Comparison of ENCODE assay signal across 6 cellular contexts in the genomic region with DNA sequence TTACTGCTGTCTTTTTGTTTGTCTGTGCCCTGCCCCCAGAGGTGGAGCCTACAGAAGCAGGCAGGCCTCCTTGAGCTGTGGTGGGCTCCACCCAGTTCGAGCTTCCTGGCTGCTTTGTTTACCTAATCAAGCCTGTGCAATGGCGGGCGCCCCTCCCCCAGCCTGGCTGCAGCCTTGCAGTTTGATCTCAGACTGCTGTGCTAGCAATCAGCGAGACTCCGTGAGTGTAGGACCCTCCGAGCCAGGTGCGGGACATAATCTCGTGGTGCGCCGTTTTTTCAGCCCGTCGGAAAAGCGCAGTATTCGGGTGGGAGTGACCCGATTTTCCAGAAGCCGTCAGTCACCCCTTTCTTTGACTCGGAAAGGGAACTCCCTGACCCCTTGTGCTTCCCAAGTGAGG.
DNase-seq lines count a peak whose midpoint lies in the region; ATAC-seq and TF ChIP-seq lines count a peak whose summit lies in the region.
"Not testable (repeated sequence)": the region's sequence is repeated elsewhere in the genome, so short reads cannot be mapped to it uniquely, and the experiment has no call there.

No MANE protein-coding gene starts in this region.

- H3K27me3 ChIP-seq in H7 (ENCODE audit: control insufficient read depth, insufficient read depth, low read length); NT2/D1 (ENCODE audit: insufficient read depth, insufficient read length); neuronal stem cell (ENCODE audit: control insufficient read depth in 3 of 3, insufficient read depth in 3 of 3, low read depth in 1 of 3, low read length in 3 of 3): not testable (repeated sequence)

- not testable (repeated sequence) for H3K4me2 ChIP-seq in neuronal stem cell (ENCODE audit: insufficient read depth, low read length, poor library complexity, severe bottlenecking)

- not testable (repeated sequence) for ATAC-seq in Right ventricle myocardium inferior; memory B cell (ENCODE audit: low read depth)

- not testable (repeated sequence) for H3K18ac ChIP-seq in neuronal stem cell (ENCODE audit: low read length)

- H3K4me1 Mint-ChIP-seq in chondrocyte (ENCODE audit: low read depth), result not testable (repeated sequence)
- H3K4me1 Mint-ChIP-seq in memory B cell, result peaks cover 12% of the 10 kb centered on the region

- H3K9ac ChIP-seq in NT2/D1 (ENCODE audit: insufficient read length, low read depth), result peak overlapping the region; percentile 64
- H3K9ac ChIP-seq in neuronal stem cell (ENCODE audit: low read depth, low read length, poor library complexity), result peak overlapping the region; percentile 21

- H3K23ac ChIP-seq in neuronal stem cell (ENCODE audit: low read depth, low read length, poor library complexity), result not testable (repeated sequence)

- not testable (repeated sequence) for H3K9me3 ChIP-seq in NT2/D1 (ENCODE audit: insufficient read depth, low read length); neuronal stem cell (replicated peaks in 1 of 2; ENCODE audit: control insufficient read depth in 2 of 2, insufficient read depth in 1 of 2, low read depth in 1 of 2, low read length in 2 of 2)

- H2BK15ac ChIP-seq in neuronal stem cell (ENCODE audit: low read length), result not testable (repeated sequence)

- H4K91ac ChIP-seq in neuronal stem cell (ENCODE audit: low read depth, low read length, poor library complexity), result not testable (repeated sequence)

- not testable (repeated sequence) for H4K8ac ChIP-seq in neuronal stem cell (ENCODE audit: low read depth, low read length)

- H3K14ac ChIP-seq in neuronal stem cell (ENCODE audit: low read length), result not testable (repeated sequence)

- H3K4me3 ChIP-seq in H7 (ENCODE audit: insufficient read depth, low read depth, low read length) (peak overlapping the region; percentile 36), NT2/D1 (ENCODE audit: insufficient read length, low read depth) (peak overlapping the region; percentile 24)
- not testable (repeated sequence) for H3K4me3 ChIP-seq in neuronal stem cell (ENCODE audit: low read length in 2 of 2)

- not testable (repeated sequence) for H2AFZ ChIP-seq in neuronal stem cell (ENCODE audit: low read length)

- not testable (repeated sequence) for H3K36me3 Mint-ChIP-seq in chondrocyte (ENCODE audit: low read depth)
- H3K36me3 Mint-ChIP-seq in memory B cell, result peaks cover 13% of the 10 kb centered on the region

- WGBS in neuronal stem cell (ENCODE audit: extremely low coverage in 2 of 2, insufficient read length in 2 of 2, insufficient replicate concordance in 1 of 2), 2 donors, result no CpG with 5 or more reads among the region's 17 CpGs

- H3K4me1 ChIP-seq in NT2/D1 (ENCODE audit: insufficient read depth, insufficient read length); neuronal stem cell (ENCODE audit: control insufficient read depth in 2 of 2, insufficient read depth in 1 of 2, low read depth in 1 of 2, low read length in 2 of 2): not testable (repeated sequence)

- intact Hi-C loops in Right ventricle myocardium inferior (cut with DNase I), result not testable (repeated sequence)

- H3K9me3 Mint-ChIP-seq in chondrocyte (ENCODE audit: low read depth); memory B cell: not testable (repeated sequence)

- H2AK5ac ChIP-seq in neuronal stem cell (ENCODE audit: low read depth, low read length), result not testable (repeated sequence)

- H3K4ac ChIP-seq in neuronal stem cell (ENCODE audit: low read length), result not testable (repeated sequence)

- not testable (repeated sequence) for H3K27ac Mint-ChIP-seq in chondrocyte (ENCODE audit: unreplicated experiment); memory B cell

- not testable (repeated sequence) for H2BK5ac ChIP-seq in neuronal stem cell (ENCODE audit: low read length)

- H3K27me3 Mint-ChIP-seq in chondrocyte (ENCODE audit: low read depth), result peaks cover 13% of the 10 kb centered on the region
- H3K27me3 Mint-ChIP-seq in memory B cell, result not testable (repeated sequence)

- not testable (repeated sequence) for H2BK12ac ChIP-seq in neuronal stem cell (ENCODE audit: low read length)

- H2BK120ac ChIP-seq in neuronal stem cell (ENCODE audit: low read depth, low read length), result not testable (repeated sequence)

- TF ChIP-seq CTCF in chondrocyte (IDR thresholded peaks at IDR 0.05), result not testable (repeated sequence)

- not testable (repeated sequence) for H3K79me1 ChIP-seq in neuronal stem cell (ENCODE audit: low read depth, low read length)

- H3K4me3 Mint-ChIP-seq in chondrocyte (ENCODE audit: unreplicated experiment) (peak overlapping the region; percentile 44), memory B cell (peak overlapping the region; percentile 14)

- not testable (repeated sequence) for DNase-seq in H7; NT2/D1 (ENCODE audit: low read depth, low spot score); chondrocyte (ENCODE audit: low spot score); memory B cell (ENCODE audit: low spot score in 2 of 2); neuronal stem cell (ENCODE audit: low spot score)
- DNase-seq in Right ventricle myocardium inferior (ENCODE audit: missing footprints), result peak; percentile 42

- not testable (repeated sequence) for H3K27ac ChIP-seq in neuronal stem cell (replicated peaks; ENCODE audit: low read length)

- not testable (repeated sequence) for H3K36me3 ChIP-seq in H7 (replicated peaks; ENCODE audit: control insufficient read depth, insufficient read depth, low read length); NT2/D1 (ENCODE audit: insufficient read depth, insufficient read length, low read length); neuronal stem cell (replicated peaks in 1 of 2; ENCODE audit: control insufficient read depth in 2 of 2, insufficient read depth in 2 of 2, low read length in 2 of 2)
